7 cellular contexts compared by ENCODE assay signal in the genomic region with DNA sequence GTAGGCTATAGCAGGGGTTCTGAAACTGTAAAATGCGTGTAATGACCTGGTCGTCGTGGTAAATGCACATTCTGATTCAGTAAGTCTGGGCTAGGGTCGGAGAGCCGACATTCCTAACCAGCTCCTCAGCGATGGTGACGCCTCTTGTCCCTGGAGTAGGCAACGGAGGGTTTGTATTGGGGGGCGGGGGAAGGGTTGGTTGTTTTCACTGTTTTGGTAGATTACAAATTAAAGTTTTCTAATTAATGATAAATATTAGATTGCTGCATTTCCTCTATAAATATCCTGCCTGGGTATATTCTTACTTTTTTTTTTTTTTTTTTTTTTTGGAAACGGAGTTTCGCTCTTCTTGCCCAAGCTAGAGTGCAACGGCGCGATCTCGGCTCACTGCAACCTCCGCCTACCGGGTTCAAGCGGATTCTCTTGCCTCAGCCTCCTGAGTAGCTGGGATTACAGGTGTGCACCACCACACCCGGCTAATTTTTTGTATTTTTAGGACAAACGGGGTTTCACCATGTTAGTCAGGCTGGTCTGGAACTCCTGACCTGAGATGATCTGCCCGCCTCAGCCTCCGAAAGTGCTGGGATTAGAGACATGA. TPM values are rescaled to one million over a fixed set of nuclear protein-coding genes. Genes with fewer than 3 reads are reported as not detected.
DNase-seq lines count a peak whose midpoint lies in the region; ATAC-seq, FAIRE-seq and TF ChIP-seq lines count a peak whose summit lies in the region.

No MANE protein-coding gene starts in this region.

- dilution Hi-C loops in endothelial cell of umbilical vein (cut with MboI; ENCODE audit: extremely low pct_ligation_motif_present, low sequenced_read_pairs) = no loop called here

- H2AFZ ChIP-seq in endothelial cell of umbilical vein (ENCODE audit: low read depth, low read length) = peak overlapping the region; percentile 72

- ATAC-seq in GM19397 (IDR thresholded peaks at IDR 0.05; ENCODE audit: unreplicated experiment) = peak; percentile 16
- ATAC-seq in HG03520 (IDR thresholded peaks at IDR 0.05; ENCODE audit: unreplicated experiment) = peak; percentile 2
- peak in 1 of 4 donors; percentile 10 for ATAC-seq in psoas muscle

- H3K27me3 ChIP-seq in endothelial cell of umbilical vein (ENCODE audit: control insufficient read depth in 2 of 2, insufficient read depth in 2 of 2, low read length in 2 of 2) (no peaks in the 10 kb centered on the region), psoas muscle (ENCODE audit: insufficient read depth in 3 of 3, low read length in 2 of 3) (no peaks in the 10 kb centered on the region)

- DNase-seq in endothelial cell of umbilical vein (ENCODE audit: low read depth, low spot score) = no peak
- DNase-seq in psoas muscle = no peak
- DNase-seq in NCI-H2227 treated with DMSO at 0.1 percent for 48 hours (lab: John Stamatoyannopoulos, UW) = no peak
- DNase-seq in central memory CD4-positive, alpha-beta T cell = no peak
- no peak for DNase-seq in D721Med (ENCODE audit: insufficient read length, low spot score)

- no peaks in the 10 kb centered on the region for H4K20me1 ChIP-seq in endothelial cell of umbilical vein (replicated peaks; ENCODE audit: control insufficient read depth, extremely low read depth, insufficient read depth, low read length)

- peak overlapping the region; percentile 59 for H3K9ac ChIP-seq in endothelial cell of umbilical vein (replicated peaks; ENCODE audit: extremely low read depth, insufficient read depth, low read length)

- peak overlapping the region; percentile 41 for H3K4me2 ChIP-seq in endothelial cell of umbilical vein (ENCODE audit: insufficient read depth, low read length)

- H3K27ac ChIP-seq in endothelial cell of umbilical vein (ENCODE audit: insufficient read depth, low read depth, low read length) (peak overlapping the region; percentile 68), psoas muscle (no peak overlapping the region)

- POLR2A ChIA-PET in endothelial cell of umbilical vein (lab: Charles Lee) = interaction anchor here (0.7 kb wide), 1 partner anchor 45 kb away, joined by 5 read pairs; no protein-coding TSS in a partner anchor

- no peak for TF ChIP-seq POLR2A in endothelial cell of umbilical vein (IDR thresholded peaks at IDR 0.05; ENCODE audit: low read depth, low read length)

- TF ChIP-seq CTCF in endothelial cell of umbilical vein (IDR thresholded peaks at IDR 0.05; ENCODE audit: extremely low read depth in 1 of 2, insufficient read depth in 1 of 2, low read depth in 1 of 2, low read length in 2 of 2) (no peak), psoas muscle (IDR thresholded peaks at IDR 0.05) (no peak), D721Med (IDR thresholded peaks at IDR 0.05; ENCODE audit: insufficient read depth, missing control alignments) (no peak)

- H3K79me2 ChIP-seq in endothelial cell of umbilical vein (ENCODE audit: control insufficient read depth, insufficient read depth, low read length) = peaks cover 2% of the 10 kb centered on the region

- FAIRE-seq in endothelial cell of umbilical vein (lab: Jason Lieb, UNC) (no peak), D721Med (lab: Jason Lieb, UNC) (no peak)

- H3K4me1 ChIP-seq in endothelial cell of umbilical vein (ENCODE audit: control insufficient read depth, extremely low read depth, insufficient read depth, low read length) = peaks cover 32% of the 10 kb centered on the region
- peaks cover 8% of the 10 kb centered on the region for H3K4me1 ChIP-seq in psoas muscle

- 59 to 62% (median 61%) methylated on average over 22 of the region's 22 CpGs for WGBS in psoas muscle, 3 donors

- H3K9me1 ChIP-seq in endothelial cell of umbilical vein (replicated peaks; ENCODE audit: control insufficient read depth, extremely low read depth, insufficient read depth, low read length) = no peaks in the 10 kb centered on the region

- H3K9me3 ChIP-seq in endothelial cell of umbilical vein (replicated peaks; ENCODE audit: control insufficient read depth, insufficient read depth, low read length) = no peaks in the 10 kb centered on the region
- H3K9me3 ChIP-seq in psoas muscle = no peaks in the 10 kb centered on the region

- CTCF ChIA-PET in endothelial cell of umbilical vein (lab: Charles Lee) = interaction anchor here (0.7 to 2.0 kb wide), 25 partner anchors 9 to 257 kb away, joined by 3 to 18 read pairs (median 5); partner anchors contain the start of gene GRAMD2B

- intact Hi-C loops in endothelial cell of umbilical vein (cut with micrococcal nuclease) = loop anchor here (1.0 to 2.0 kb wide), 5 partner anchors 51 to 1945 kb away; partner anchors contain the start of gene GRAMD2B
- intact Hi-C loops in psoas muscle (cut with DNase I) = no loop called here

- BruUV-seq in endothelial cell of umbilical vein (replicated peaks; lab: Mats Ljungman, UMichigan) = TSS peak; percentile 57

- no peaks in the 10 kb centered on the region for H3K36me3 ChIP-seq in endothelial cell of umbilical vein (ENCODE audit: control insufficient read depth in 2 of 2, extremely low read depth in 1 of 2, insufficient read depth in 2 of 2, low read length in 2 of 2)
- peaks cover 0 to 10% of the 10 kb centered on the region in 2 donors for H3K36me3 ChIP-seq in psoas muscle (ENCODE audit: insufficient read depth in 1 of 2, low read depth in 1 of 2)

- H3K4me3 ChIP-seq in endothelial cell of umbilical vein (replicated peaks in 1 of 3; ENCODE audit: insufficient read depth in 1 of 3, low read depth in 1 of 3, low read length in 3 of 3) (peak overlapping the region in 2 of 3 experiments; percentile 24 to 58), psoas muscle (peak overlapping the region; percentile 81)

TF ChIP-seq in endothelial cell of umbilical vein, 7 proteins besides CTCF, POLR2A, EP300 and RAD21:
- TF ChIP-seq, protein P1, sequence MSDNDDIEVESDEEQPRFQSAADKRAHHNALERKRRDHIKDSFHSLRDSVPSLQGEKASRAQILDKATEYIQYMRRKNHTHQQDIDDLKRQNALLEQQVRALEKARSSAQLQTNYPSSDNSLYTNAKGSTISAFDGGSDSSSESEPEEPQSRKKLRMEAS (IDR thresholded peaks at IDR 0.05; ENCODE audit: insufficient read depth, insufficient read length) = no peak
- no peak for TF ChIP-seq JUN (IDR thresholded peaks at IDR 0.05; ENCODE audit: borderline replicate concordance, insufficient read depth, insufficient read length, low read depth)

RNA-seq across cellular contexts. Expression of gene ALDH7A1, which starts 0.6 kb away (rescaled TPM):
- total RNA-seq in endothelial cell of umbilical vein (75.7 and 103 TPM in 2 replicates), psoas muscle (10 to 100 TPM in 3 of 4 donors, 1 to 10 TPM in 1; 8.7 to 26.7 (median 12.3) TPM)
- polyA plus RNA-seq in endothelial cell of umbilical vein (30.1 and 43.6 TPM in 2 replicates), psoas muscle (1 to 10 TPM; 7.4 to 8.8 (median 7.8) TPM)
- polyA plus RNA-seq in endothelial cell of umbilical vein (2011; cell fraction: cytosol; rRNA removed) = 62.3 and 63.8 TPM in 2 replicates
- 51.9 and 72.1 TPM in 2 replicates for polyA plus RNA-seq in endothelial cell of umbilical vein (2011; cell fraction: nucleus; rRNA removed)
- polyA plus RNA-seq in endothelial cell of umbilical vein (2012) = 115 and 118 TPM in 2 replicates
- 79.1 and 82.5 TPM in 2 replicates for polyA minus RNA-seq in endothelial cell of umbilical vein
- 30.6 TPM for polyA minus RNA-seq in endothelial cell of umbilical vein (2011; cell fraction: cytosol; rRNA and poly(A)+ RNA removed)
- polyA minus RNA-seq in endothelial cell of umbilical vein (2011; cell fraction: nucleus; rRNA and poly(A)+ RNA removed) = 38.9 and 44.6 TPM in 2 replicates

RNA-seq across cellular contexts. Expression of gene PHAX, which starts 5.2 kb away (rescaled TPM):
- total RNA-seq in endothelial cell of umbilical vein (48.2 and 51.2 TPM in 2 replicates), psoas muscle (10 to 100 TPM; 29.0 to 42.6 (median 32.0) TPM)
- polyA plus RNA-seq in endothelial cell of umbilical vein (22.6 and 33.0 TPM in 2 replicates), psoas muscle (10 to 100 TPM; 25.6 to 53.0 (median 32.2) TPM)
- 48.6 and 51.4 TPM in 2 replicates for polyA plus RNA-seq in endothelial cell of umbilical vein (2011; cell fraction: cytosol; rRNA removed)
- 18.0 and 27.0 TPM in 2 replicates for polyA plus RNA-seq in endothelial cell of umbilical vein (2011; cell fraction: nucleus; rRNA removed)
- 42.9 and 75.7 TPM in 2 replicates for polyA plus RNA-seq in endothelial cell of umbilical vein (2012)
- polyA minus RNA-seq in endothelial cell of umbilical vein = 32.4 and 51.4 TPM in 2 replicates
- 18.8 TPM for polyA minus RNA-seq in endothelial cell of umbilical vein (2011; cell fraction: cytosol; rRNA and poly(A)+ RNA removed)
- 22.7 and 23.3 TPM in 2 replicates for polyA minus RNA-seq in endothelial cell of umbilical vein (2011; cell fraction: nucleus; rRNA and poly(A)+ RNA removed)
